ENCODE assay signal across 8 cellular contexts in genomic region chr1:8878448-8879347, GRCh38. TPM values are rescaled to one million over a fixed set of nuclear protein-coding genes. Genes with fewer than 3 reads are reported as not detected.
DNase-seq lines count a peak whose midpoint lies in the region; ATAC-seq and TF ChIP-seq lines count a peak whose summit lies in the region.

Gene ENO1 (minus strand): TSS chr1:8878686. CDS start chr1:8874908, 3,778 bp downstream.

- H3K27ac ChIP-seq in prostate gland = peak within 1 kb of the TSS; percentile 95 to 98

- peak within 1 kb of the TSS; percentile 99 for H3K4me3 Mint-ChIP-seq in T-helper 1 cell treated with Interleukin-12 subunit alpha and Interleukin-12 subunit beta and Interleukin-4 antibody, amounts not matched to agents 30 μg/mL and 1 μg/mL, for 36 hours

- H3K27me3 ChIP-seq in prostate gland (replicated peaks; ENCODE audit: insufficient read depth) = no peaks in the 10 kb centered on the region

- H3K27ac Mint-ChIP-seq in T-helper 1 cell treated with Interleukin-12 subunit alpha and Interleukin-12 subunit beta and Interleukin-4 antibody, amounts not matched to agents 30 μg/mL and 1 μg/mL, for 36 hours = peak within 1 kb of the TSS; percentile 99

- H3K36me3 ChIP-seq in prostate gland = no peaks in the 10 kb centered on the region

- H3K9me3 Mint-ChIP-seq in T-helper 1 cell treated with Interleukin-12 subunit alpha and Interleukin-12 subunit beta and Interleukin-4 antibody, amounts not matched to agents 30 μg/mL and 1 μg/mL, for 36 hours = no peaks in the 10 kb centered on the region

- TF ChIP-seq POLR2A in GM15510 (IDR thresholded peaks at IDR 0.05; ENCODE audit: borderline replicate concordance, extremely low read depth, insufficient read length) (peak; percentile 97), prostate gland (IDR thresholded peaks at IDR 0.05) (peak; percentile 98)

- peak within 1 kb of the TSS; percentile 84 to 85 for H3K4me3 ChIP-seq in prostate gland

- peak; percentile 65 for DNase-seq in NCI-H1436 treated with DMSO at 0.1 percent for 48 hours (lab: John Stamatoyannopoulos, UW)
- peak; percentile 96 for DNase-seq in amniotic stem cell (lab: John Stamatoyannopoulos, UW)
- DNase-seq in left cardiac atrium = peak; percentile 97
- DNase-seq in prostate gland (ENCODE audit: low spot score) = peak; percentile 98
- peak; percentile 99 for DNase-seq in ureter (ENCODE audit: low spot score)

- peaks cover 37% of the 10 kb centered on the region for H3K4me1 Mint-ChIP-seq in T-helper 1 cell treated with Interleukin-12 subunit alpha and Interleukin-12 subunit beta and Interleukin-4 antibody, amounts not matched to agents 30 μg/mL and 1 μg/mL, for 36 hours (ENCODE audit: low read depth)

- WGBS in prostate gland = under 1% methylated on average over 64 of the region's 103 CpGs

- no peaks in the 10 kb centered on the region for H3K27me3 Mint-ChIP-seq in T-helper 1 cell treated with Interleukin-12 subunit alpha and Interleukin-12 subunit beta and Interleukin-4 antibody, amounts not matched to agents 30 μg/mL and 1 μg/mL, for 36 hours (ENCODE audit: low read depth)

- no peak for TF ChIP-seq CTCF in prostate gland (IDR thresholded peaks at IDR 0.05)

- intact Hi-C loops in left cardiac atrium (cut with DNase I) (no loop called here), prostate gland (cut with DNase I) (no loop called here)

- H3K9me3 ChIP-seq in prostate gland = no peaks in the 10 kb centered on the region

- peaks cover 12% of the 10 kb centered on the region for H3K4me1 ChIP-seq in prostate gland (replicated peaks)

- H3K36me3 Mint-ChIP-seq in T-helper 1 cell treated with Interleukin-12 subunit alpha and Interleukin-12 subunit beta and Interleukin-4 antibody, amounts not matched to agents 30 μg/mL and 1 μg/mL, for 36 hours (ENCODE audit: low read depth) = peaks cover 49% of the 10 kb centered on the region

- ATAC-seq in HG02852 (IDR thresholded peaks at IDR 0.05; ENCODE audit: unreplicated experiment) (peak; percentile 73), left cardiac atrium (peak; percentile 93 to 96)

RNA-seq across cellular contexts. Expression of gene ENO1, which starts in this region (rescaled TPM):
- total RNA-seq in left cardiac atrium (100 to 1,000 TPM; 242 to 476 TPM), prostate gland (100 to 1,000 TPM; 386 to 423 TPM), ureter (726 TPM)

Comparison
In these comparisons a context has a peak if more than half of its experiments do, and no peak if none do; other contexts are left out.
1. Peak in every context shown above with its lines: DNase-seq, ATAC-seq, H3K4me3 ChIP-seq and H3K27ac ChIP-seq.